Comparison of ENCODE assay signal across 8 cellular contexts in genomic region chr19:50478901-50479715, GRCh38. TPM values are rescaled to one million over a fixed set of nuclear protein-coding genes. Genes with fewer than 3 reads are reported as not detected.
DNase-seq lines count a peak whose midpoint lies in the region; ATAC-seq, FAIRE-seq and TF ChIP-seq lines count a peak whose summit lies in the region.

No MANE protein-coding gene starts in this region.

- POLR2A ChIA-PET in endothelial cell of umbilical vein (lab: Charles Lee): no interaction called here

- ATAC-seq in stimulated activated naive CD8-positive, alpha-beta T cell treated with anti-CD3 and anti-CD28 coated beads, Interleukin-15, amount 100 ng/mL, for 72 hours: no peak
- ATAC-seq in GM21825 (IDR thresholded peaks at IDR 0.05; ENCODE audit: unreplicated experiment): no peak

- DNase-seq in mammary epithelial cell (peak; percentile 33), breast epithelium (ENCODE audit: low spot score in 2 of 2) (no peak), NCI-H526 (lab: John Stamatoyannopoulos, UW) (peak; percentile 17 to 71), endothelial cell of umbilical vein (ENCODE audit: low read depth, low spot score) (no peak), NCI-H2081 treated with DMSO at 0.1 percent for 48 hours (lab: John Stamatoyannopoulos, UW) (no peak), testis (no peak)
- no peak for DNase-seq in stimulated activated naive CD8-positive, alpha-beta T cell treated with anti-CD3 and anti-CD28 coated beads, Interleukin-15, amount 100 ng/mL, for 72 hours

- FAIRE-seq in endothelial cell of umbilical vein (lab: Jason Lieb, UNC): peak; percentile 4

- dilution Hi-C loops in mammary epithelial cell (cut with HindIII; ENCODE audit: low sequenced_read_pairs): loop anchor here (5.0 to 10.0 kb wide), 3 partner anchors 43 to 93 kb away; no protein-coding TSS in a partner anchor
- dilution Hi-C loops in endothelial cell of umbilical vein (cut with MboI; ENCODE audit: extremely low pct_ligation_motif_present, low sequenced_read_pairs): no loop called here

- H3K79me2 ChIP-seq in mammary epithelial cell (ENCODE audit: insufficient read depth, low read length) (peaks cover 28% of the 10 kb centered on the region), endothelial cell of umbilical vein (ENCODE audit: control insufficient read depth, insufficient read depth, low read length) (peaks cover 7% of the 10 kb centered on the region)

- TF ChIP-seq CTCF in mammary epithelial cell (conservative IDR thresholded peaks at IDR 0.05 in 1 of 2, IDR thresholded peaks at IDR 0.05 in 1 of 2; ENCODE audit: extremely low read depth in 1 of 2, insufficient read depth in 1 of 2, low read depth in 1 of 2, low read length in 2 of 2) (peak; percentile 60 to 74), breast epithelium (IDR thresholded peaks at IDR 0.05) (no peak), endothelial cell of umbilical vein (IDR thresholded peaks at IDR 0.05; ENCODE audit: extremely low read depth in 1 of 2, insufficient read depth in 1 of 2, low read depth in 1 of 2, low read length in 2 of 2) (peak; percentile 49 to 56), testis (IDR thresholded peaks at IDR 0.05) (no peak)

- H3K9ac ChIP-seq in mammary epithelial cell (ENCODE audit: insufficient read depth, low read length) (no peak overlapping the region), endothelial cell of umbilical vein (replicated peaks; ENCODE audit: extremely low read depth, insufficient read depth, low read length) (no peak overlapping the region)

- no peak overlapping the region for H2AFZ ChIP-seq in mammary epithelial cell (ENCODE audit: low read depth, low read length)
- H2AFZ ChIP-seq in endothelial cell of umbilical vein (ENCODE audit: low read depth, low read length): no peak overlapping the region

- CTCF ChIA-PET in mammary epithelial cell (lab: Charles Lee; ENCODE audit: low non-redundant PET): interaction anchor here (0.6 kb wide), 1 partner anchor 146 kb away, joined by 3 read pairs; no protein-coding TSS in a partner anchor
- CTCF ChIA-PET in endothelial cell of umbilical vein (lab: Charles Lee): interaction anchor here (1.0 to 1.6 kb wide), 6 partner anchors 8 to 226 kb away, joined by 3 to 8 read pairs (median 5); partner anchors contain the start of gene JOSD2

- peak overlapping the region; percentile 46 to 78 for H3K27ac Mint-ChIP-seq in stimulated activated naive CD8-positive, alpha-beta T cell treated with anti-CD3 and anti-CD28 coated beads, Interleukin-15, amount 100 ng/mL, for 72 hours

- WGBS in mammary epithelial cell (ENCODE audit: low coverage, missing lambda C conversion rate): 57% methylated on average over 14 of the region's 19 CpGs
- WGBS in testis, 2 donors: 72 to 88% methylated on average over 6 to 19 of the region's 19 CpGs

- no TSS peak for BruUV-seq in mammary epithelial cell (replicated peaks; lab: Mats Ljungman, UMichigan)
- BruUV-seq in endothelial cell of umbilical vein (replicated peaks; lab: Mats Ljungman, UMichigan): no TSS peak

- H3K27me3 ChIP-seq in mammary epithelial cell (ENCODE audit: insufficient read depth, low read length) (no peaks in the 10 kb centered on the region), breast epithelium (no peaks in the 10 kb centered on the region), endothelial cell of umbilical vein (ENCODE audit: control insufficient read depth in 2 of 2, insufficient read depth in 2 of 2, low read length in 2 of 2) (no peaks in the 10 kb centered on the region), testis (no peaks in the 10 kb centered on the region)

- H3K9me3 ChIP-seq in mammary epithelial cell (replicated peaks; ENCODE audit: insufficient read depth, low read length) (no peaks in the 10 kb centered on the region), breast epithelium (no peaks in the 10 kb centered on the region), endothelial cell of umbilical vein (replicated peaks; ENCODE audit: control insufficient read depth, insufficient read depth, low read length) (no peaks in the 10 kb centered on the region), testis (no peaks in the 10 kb centered on the region)

- H3K4me3 ChIP-seq in mammary epithelial cell (replicated peaks in 1 of 3; ENCODE audit: insufficient read depth in 1 of 3, low read depth in 2 of 3, low read length in 3 of 3): no peak overlapping the region
- no peak overlapping the region for H3K4me3 ChIP-seq in breast epithelium
- no peak overlapping the region for H3K4me3 ChIP-seq in endothelial cell of umbilical vein (replicated peaks in 1 of 3; ENCODE audit: insufficient read depth in 1 of 3, low read depth in 1 of 3, low read length in 3 of 3)
- H3K4me3 ChIP-seq in testis: no peak overlapping the region

- H4K20me1 ChIP-seq in mammary epithelial cell (ENCODE audit: insufficient read depth, low read length): no peaks in the 10 kb centered on the region
- no peaks in the 10 kb centered on the region for H4K20me1 ChIP-seq in endothelial cell of umbilical vein (replicated peaks; ENCODE audit: control insufficient read depth, extremely low read depth, insufficient read depth, low read length)

- H3K4me1 ChIP-seq in mammary epithelial cell (ENCODE audit: insufficient read depth, low read length): peaks cover 7% of the 10 kb centered on the region
- H3K4me1 ChIP-seq in breast epithelium: peaks cover 3 to 9% of the 10 kb centered on the region in 2 donors
- H3K4me1 ChIP-seq in endothelial cell of umbilical vein (ENCODE audit: control insufficient read depth, extremely low read depth, insufficient read depth, low read length): peaks cover 7% of the 10 kb centered on the region
- peaks cover 9% of the 10 kb centered on the region for H3K4me1 ChIP-seq in testis

- H3K36me3 ChIP-seq in mammary epithelial cell (ENCODE audit: insufficient read depth, low read length) (peaks cover 2% of the 10 kb centered on the region), breast epithelium (no peaks in the 10 kb centered on the region), endothelial cell of umbilical vein (ENCODE audit: control insufficient read depth in 2 of 2, extremely low read depth in 1 of 2, insufficient read depth in 2 of 2, low read length in 2 of 2) (peaks cover 0 to 30% of the 10 kb centered on the region in 2 experiments), testis (ENCODE audit: low read depth, missing control alignments) (no peaks in the 10 kb centered on the region)

- in situ Hi-C loops in mammary epithelial cell (cut with MboI; ENCODE audit: low sequenced_read_pairs in 2 of 2): loop anchor here in 1 of 2 donors (5.0 kb wide), 1 partner anchor 102 kb away; the partner anchor contains the start of gene NR1H2

- H3K9me3 Mint-ChIP-seq in stimulated activated naive CD8-positive, alpha-beta T cell treated with anti-CD3 and anti-CD28 coated beads, Interleukin-15, amount 100 ng/mL, for 72 hours: peaks cover 0 to 7% of the 10 kb centered on the region in 2 donors

- no peak overlapping the region for H3K4me2 ChIP-seq in mammary epithelial cell (ENCODE audit: insufficient read depth, low read depth, low read length)
- no peak overlapping the region for H3K4me2 ChIP-seq in endothelial cell of umbilical vein (ENCODE audit: insufficient read depth, low read length)

- H3K4me1 Mint-ChIP-seq in stimulated activated naive CD8-positive, alpha-beta T cell treated with anti-CD3 and anti-CD28 coated beads, Interleukin-15, amount 100 ng/mL, for 72 hours: peaks cover 46% of the 10 kb centered on the region

- no peaks in the 10 kb centered on the region for H3K9me1 ChIP-seq in endothelial cell of umbilical vein (replicated peaks; ENCODE audit: control insufficient read depth, extremely low read depth, insufficient read depth, low read length)

- intact Hi-C loops in mammary epithelial cell (cut with micrococcal nuclease): no loop called here
- intact Hi-C loops in breast epithelium (cut with DNase I; ENCODE audit: low total_unique reads): no loop called here
- intact Hi-C loops in endothelial cell of umbilical vein (cut with micrococcal nuclease): loop anchor here (1.0 kb wide), 1 partner anchor 111 kb away; no protein-coding TSS in a partner anchor
- intact Hi-C loops in testis (cut with DNase I; ENCODE audit: low total_unique reads): no loop called here

- H3K4me3 Mint-ChIP-seq in stimulated activated naive CD8-positive, alpha-beta T cell treated with anti-CD3 and anti-CD28 coated beads, Interleukin-15, amount 100 ng/mL, for 72 hours: peak overlapping the region in 1 of 2 donors; percentile 24

- TF ChIP-seq POLR2A in breast epithelium (IDR thresholded peaks at IDR 0.05) (no peak), endothelial cell of umbilical vein (IDR thresholded peaks at IDR 0.05; ENCODE audit: low read depth, low read length) (no peak), testis (IDR thresholded peaks at IDR 0.05) (no peak)

- no peaks in the 10 kb centered on the region for H3K27me3 Mint-ChIP-seq in stimulated activated naive CD8-positive, alpha-beta T cell treated with anti-CD3 and anti-CD28 coated beads, Interleukin-15, amount 100 ng/mL, for 72 hours

- H3K27ac ChIP-seq in mammary epithelial cell (ENCODE audit: insufficient read depth, low read depth, low read length): no peak overlapping the region
- no peak overlapping the region for H3K27ac ChIP-seq in breast epithelium
- no peak overlapping the region for H3K27ac ChIP-seq in endothelial cell of umbilical vein (ENCODE audit: insufficient read depth, low read depth, low read length)
- H3K27ac ChIP-seq in testis: no peak overlapping the region

RNA-seq across cellular contexts. Expression of gene GARIN5A, which starts 2.5 kb away (rescaled TPM):
- total RNA-seq in mammary epithelial cell: 1 to 10 TPM; 1.0 to 2.1 TPM
- 1.4 TPM for polyA plus RNA-seq in mammary epithelial cell
- 5.2 TPM for polyA minus RNA-seq in mammary epithelial cell
- total RNA-seq in breast epithelium: 1 to 10 TPM in 2 of 3 donors, under 1 TPM in 1; 0.98 to 1.3 (median 1.1) TPM
- total RNA-seq in endothelial cell of umbilical vein: 0.44 and 0.62 TPM in 2 replicates
- 0.65 and 0.76 TPM in 2 replicates for polyA plus RNA-seq in endothelial cell of umbilical vein
- 0.23 and 0.45 TPM in 2 replicates for polyA plus RNA-seq in endothelial cell of umbilical vein (2011; cell fraction: cytosol; rRNA removed)
- polyA plus RNA-seq in endothelial cell of umbilical vein (2011; cell fraction: nucleus; rRNA removed): 0.11 and 0.16 TPM in 2 replicates
- 0.43 and 0.86 TPM in 2 replicates for polyA plus RNA-seq in endothelial cell of umbilical vein (2012)
- polyA minus RNA-seq in endothelial cell of umbilical vein: not detected in 2 replicates
- 7.6 TPM for polyA minus RNA-seq in endothelial cell of umbilical vein (2011; cell fraction: cytosol; rRNA and poly(A)+ RNA removed)
- 0.48 TPM in 1 of 2 replicates, not detected in the other for polyA minus RNA-seq in endothelial cell of umbilical vein (2011; cell fraction: nucleus; rRNA and poly(A)+ RNA removed)
- 100 to 1,000 TPM in 1 of 2 donors, 10 to 100 TPM in 1; 60.0 to 120 TPM for total RNA-seq in testis
- 126 TPM for polyA plus RNA-seq in testis (ENCODE audit: insufficient read depth, low read depth, low replicate concordance)

RNA-seq across cellular contexts. Expression of gene EMC10, which starts 2.8 kb away (rescaled TPM):
- total RNA-seq in mammary epithelial cell (10 to 100 TPM; 53.8 to 77.1 TPM), breast epithelium (10 to 100 TPM; 38.0 to 78.2 (median 64.6) TPM), endothelial cell of umbilical vein (101 and 106 TPM in 2 replicates), testis (100 to 1,000 TPM; 203 to 311 TPM)
- polyA plus RNA-seq in mammary epithelial cell (41.8 TPM), endothelial cell of umbilical vein (111 and 141 TPM in 2 replicates), testis (ENCODE audit: insufficient read depth, low read depth, low replicate concordance) (162 TPM)
- polyA minus RNA-seq in mammary epithelial cell (7.1 TPM), endothelial cell of umbilical vein (27.7 and 34.0 TPM in 2 replicates)
- 68.0 and 101 TPM in 2 replicates for polyA plus RNA-seq in endothelial cell of umbilical vein (2011; cell fraction: cytosol; rRNA removed)
- polyA plus RNA-seq in endothelial cell of umbilical vein (2011; cell fraction: nucleus; rRNA removed): 35.8 and 36.7 TPM in 2 replicates
- polyA plus RNA-seq in endothelial cell of umbilical vein (2012): 62.1 and 94.2 TPM in 2 replicates
- polyA minus RNA-seq in endothelial cell of umbilical vein (2011; cell fraction: cytosol; rRNA and poly(A)+ RNA removed): 45.2 TPM
- polyA minus RNA-seq in endothelial cell of umbilical vein (2011; cell fraction: nucleus; rRNA and poly(A)+ RNA removed): 8.0 and 18.2 TPM in 2 replicates

RNA-seq across cellular contexts. Expression of gene JOSD2, which starts 31.9 kb away (rescaled TPM):
- 10 to 100 TPM; 17.3 to 71.1 TPM for total RNA-seq in mammary epithelial cell
- 41.6 TPM for polyA plus RNA-seq in mammary epithelial cell
- 1.4 TPM for polyA minus RNA-seq in mammary epithelial cell
- total RNA-seq in breast epithelium: 10 to 100 TPM; 14.7 to 26.7 (median 20.3) TPM
- 33.8 and 37.4 TPM in 2 replicates for total RNA-seq in endothelial cell of umbilical vein
- 62.8 and 103 TPM in 2 replicates for polyA plus RNA-seq in endothelial cell of umbilical vein
- polyA plus RNA-seq in endothelial cell of umbilical vein (2011; cell fraction: cytosol; rRNA removed): 21.3 and 39.0 TPM in 2 replicates
- 13.0 and 13.9 TPM in 2 replicates for polyA plus RNA-seq in endothelial cell of umbilical vein (2011; cell fraction: nucleus; rRNA removed)
- 20.5 and 47.5 TPM in 2 replicates for polyA plus RNA-seq in endothelial cell of umbilical vein (2012)
- 4.4 and 9.4 TPM in 2 replicates for polyA minus RNA-seq in endothelial cell of umbilical vein
- polyA minus RNA-seq in endothelial cell of umbilical vein (2011; cell fraction: cytosol; rRNA and poly(A)+ RNA removed): 16.5 TPM
- polyA minus RNA-seq in endothelial cell of umbilical vein (2011; cell fraction: nucleus; rRNA and poly(A)+ RNA removed): 3.7 and 4.0 TPM in 2 replicates
- 10 to 100 TPM; 26.1 to 37.7 TPM for total RNA-seq in testis
- 21.6 TPM for polyA plus RNA-seq in testis (ENCODE audit: insufficient read depth, low read depth, low replicate concordance)

RNA-seq across cellular contexts. Expression of gene ASPDH, which starts 34.6 kb away (rescaled TPM):
- not detected for total RNA-seq in mammary epithelial cell
- not detected for polyA plus RNA-seq in mammary epithelial cell
- not detected for polyA minus RNA-seq in mammary epithelial cell
- not detected for total RNA-seq in breast epithelium
- total RNA-seq in endothelial cell of umbilical vein: not detected in 2 replicates
- polyA plus RNA-seq in endothelial cell of umbilical vein: not detected in 2 replicates
- not detected in 2 replicates for polyA plus RNA-seq in endothelial cell of umbilical vein (2011; cell fraction: cytosol; rRNA removed)
- polyA plus RNA-seq in endothelial cell of umbilical vein (2011; cell fraction: nucleus; rRNA removed): not detected in 2 replicates
- polyA plus RNA-seq in endothelial cell of umbilical vein (2012): not detected in 2 replicates
- polyA minus RNA-seq in endothelial cell of umbilical vein: not detected in 2 replicates
- not detected for polyA minus RNA-seq in endothelial cell of umbilical vein (2011; cell fraction: cytosol; rRNA and poly(A)+ RNA removed)
- polyA minus RNA-seq in endothelial cell of umbilical vein (2011; cell fraction: nucleus; rRNA and poly(A)+ RNA removed): not detected in 2 replicates
- total RNA-seq in testis: not detected
- 0.90 TPM for polyA plus RNA-seq in testis (ENCODE audit: insufficient read depth, low read depth, low replicate concordance)

RNA-seq across cellular contexts. Expression of gene MYBPC2, which starts 46.4 kb away (rescaled TPM):
- total RNA-seq in mammary epithelial cell (not detected), breast epithelium (under 1 TPM in 1 of 3 donors, not detected in 2; under 0.01 TPM), endothelial cell of umbilical vein (not detected in 2 replicates), testis (under 1 TPM; 0.31 to 0.63 TPM)
- polyA plus RNA-seq in mammary epithelial cell (not detected), endothelial cell of umbilical vein (0.03 TPM in 1 of 2 replicates, not detected in the other), testis (ENCODE audit: insufficient read depth, low read depth, low replicate concordance) (3.2 TPM)
- polyA minus RNA-seq in mammary epithelial cell (not detected), endothelial cell of umbilical vein (not detected in 2 replicates)
- polyA plus RNA-seq in endothelial cell of umbilical vein (2011; cell fraction: cytosol; rRNA removed): not detected in 2 replicates
- not detected in 2 replicates for polyA plus RNA-seq in endothelial cell of umbilical vein (2011; cell fraction: nucleus; rRNA removed)
- polyA plus RNA-seq in endothelial cell of umbilical vein (2012): not detected in 2 replicates
- not detected for polyA minus RNA-seq in endothelial cell of umbilical vein (2011; cell fraction: cytosol; rRNA and poly(A)+ RNA removed)
- polyA minus RNA-seq in endothelial cell of umbilical vein (2011; cell fraction: nucleus; rRNA and poly(A)+ RNA removed): not detected in 2 replicates

Comparison
In these comparisons a context has a peak if more than half of its experiments do, and no peak if none do; other contexts are left out.
1. DNase-seq: peak in mammary epithelial cell (single experiment) and NCI-H526 (2 of 2); none in breast epithelium (0 of 2), endothelial cell of umbilical vein (single experiment), stimulated activated naive CD8-positive, alpha-beta T cell treated with anti-CD3 and anti-CD28 coated beads, Interleukin-15, amount 100 ng/mL, for 72 hours (0 of 2), NCI-H2081 treated with DMSO at 0.1 percent for 48 hours (single experiment) and testis (single experiment).
2. CTCF ChIP-seq: peak in mammary epithelial cell (2 of 2) and endothelial cell of umbilical vein (2 of 2); none in breast epithelium (0 of 3) and testis (0 of 3).
3. RNA of gene GARIN5A, which starts 2.5 kb away (total RNA-seq): 60.0 to 120 TPM in testis; 1.0 to 2.1 TPM in mammary epithelial cell, 0.98 to 1.3 TPM in breast epithelium and 0.44 to 0.62 TPM in endothelial cell of umbilical vein; every median in the first group is over 10 times any median in the second.